Comparison of ENCODE assay signal across 27 cellular contexts in the genomic region with DNA sequence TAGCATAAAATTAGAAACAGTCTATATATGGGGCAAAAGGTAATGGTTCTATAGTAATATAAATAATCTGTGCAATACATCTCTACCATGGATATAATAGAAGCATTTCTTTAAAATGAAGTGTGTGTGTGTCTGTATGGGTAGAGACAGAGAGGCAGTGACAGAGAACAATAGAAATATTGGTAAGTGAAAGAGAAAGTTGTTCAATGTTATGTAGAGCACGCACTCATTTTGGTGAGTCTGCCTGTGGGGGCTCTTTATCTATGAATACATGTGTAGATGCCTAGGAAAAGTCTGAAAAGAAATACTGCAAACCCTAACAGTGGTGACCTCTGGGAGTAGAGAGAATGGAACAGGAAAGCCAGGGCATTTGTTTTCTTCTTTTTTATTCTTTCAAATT.
"Had no signal": no experiment of that assay in that cellular context is flagged by ENCODE, and none has a peak within 500 bp of the region (broad histone marks: within the 10 kb centered on the region; RNA-seq: fewer than 3 reads in every experiment).

No MANE protein-coding gene starts in this region.

- ATAC-seq: heart right ventricle; left cardiac atrium; left lung; naive thymus-derived CD4-positive, alpha-beta T cell; right lobe of liver had no signal

- DNase-seq: dermis blood vessel endothelial cell; effector memory CD4-positive, alpha-beta T cell; foreskin melanocyte; glutamatergic neuron; heart right ventricle; hippocampal formation; left cardiac atrium; left lung; mesendoderm; midbrain; naive thymus-derived CD4-positive, alpha-beta T cell; nucleus accumbens; ovary; right lobe of liver; small intestine; stimulated activated CD4-positive, alpha-beta T cell treated with anti-CD3 and anti-CD28 coated beads, Interleukin-15, amount 100 ng/mL, for 24 hours; stimulated activated CD4-positive, alpha-beta T cell treated with anti-CD3 and anti-CD28 coated beads, Interleukin-2, amount 100 ng/mL, for 48 hours; stimulated activated CD8-positive, alpha-beta memory T cell treated with anti-CD3 and anti-CD28 coated beads, Interleukin-4, amount 100 ng/mL, for 48 hours; stimulated activated naive CD4-positive, alpha-beta T cell; stomach; substantia nigra; testis; tibial artery had no signal

- FAIRE-seq: endothelial cell of umbilical vein, islet of Langerhans, small intestine had no signal

- H3K9me3 ChIP-seq: esophagus muscularis mucosa, ovary, right lobe of liver, testis had no signal

- H3K27me3 ChIP-seq: esophagus muscularis mucosa, left lung, ovary, right lobe of liver, stomach, testis, tibial artery had no signal

- H3K4me1 ChIP-seq: heart right ventricle, left lung, right lobe of liver, stomach, testis had no signal

- H3K36me3 ChIP-seq: esophagus muscularis mucosa, heart right ventricle, left lung, ovary, right lobe of liver, stomach, tibial artery had no signal

- H3K4me3 ChIP-seq: coronary artery, esophagus muscularis mucosa, heart right ventricle, left lung, ovary, right lobe of liver, stomach, testis, tibial artery had no signal

- H3K27ac ChIP-seq: coronary artery, esophagus muscularis mucosa, heart right ventricle, left lung, ovary, right lobe of liver, stomach, testis, tibial artery had no signal
